1 cellular context compared by ENCODE assay signal in the genomic region with DNA sequence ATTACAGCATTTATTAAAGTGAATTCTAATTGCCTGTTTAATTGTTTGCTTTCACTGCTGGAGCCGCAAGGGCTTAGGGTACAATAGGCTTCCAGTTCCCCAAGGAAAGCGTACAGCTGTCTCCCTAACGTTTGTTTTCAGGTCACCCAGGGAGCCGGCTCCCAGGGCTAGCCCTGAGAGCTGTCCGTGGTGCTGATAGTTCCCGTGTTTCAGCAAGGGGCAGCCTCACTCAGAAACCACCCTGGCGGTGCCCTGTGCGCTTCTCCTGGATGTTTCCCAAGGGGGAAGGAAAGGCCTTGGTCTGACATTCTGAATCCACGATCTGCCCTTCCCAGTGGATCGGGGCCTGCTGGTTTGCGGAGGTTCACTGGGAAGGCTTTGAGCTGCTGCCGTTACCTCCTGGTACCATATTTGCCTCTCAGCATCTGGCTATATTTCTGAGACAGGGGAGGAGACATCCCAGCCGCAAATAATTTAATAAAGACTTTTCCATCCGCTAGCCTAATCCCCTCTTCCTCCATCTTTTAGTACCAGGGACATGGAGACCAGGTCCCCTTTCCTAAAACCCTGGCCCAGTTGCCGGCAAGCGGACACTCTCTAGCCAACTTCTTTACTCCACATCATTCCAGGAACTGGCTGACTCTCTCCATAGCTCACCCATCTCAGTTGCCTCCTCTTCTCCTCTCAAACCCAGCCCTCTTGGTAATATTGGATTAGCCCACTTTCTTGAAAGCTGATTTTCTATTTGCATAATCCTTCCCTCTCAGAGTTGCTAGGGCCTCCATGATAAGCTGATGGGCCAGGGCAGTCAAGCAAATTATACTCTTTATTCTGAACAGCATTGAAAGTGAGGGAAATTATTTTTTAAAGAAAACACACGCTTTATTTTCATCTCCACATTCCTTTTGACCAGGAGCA.
TF ChIP-seq lines count a peak whose summit lies in the region.

No MANE protein-coding gene starts in this region.

TF ChIP-seq in HepG2, 621 proteins besides CTCF, POLR2A, EP300 and RAD21 (continued from another document and continues in another):
- TF ChIP-seq, protein P1, sequence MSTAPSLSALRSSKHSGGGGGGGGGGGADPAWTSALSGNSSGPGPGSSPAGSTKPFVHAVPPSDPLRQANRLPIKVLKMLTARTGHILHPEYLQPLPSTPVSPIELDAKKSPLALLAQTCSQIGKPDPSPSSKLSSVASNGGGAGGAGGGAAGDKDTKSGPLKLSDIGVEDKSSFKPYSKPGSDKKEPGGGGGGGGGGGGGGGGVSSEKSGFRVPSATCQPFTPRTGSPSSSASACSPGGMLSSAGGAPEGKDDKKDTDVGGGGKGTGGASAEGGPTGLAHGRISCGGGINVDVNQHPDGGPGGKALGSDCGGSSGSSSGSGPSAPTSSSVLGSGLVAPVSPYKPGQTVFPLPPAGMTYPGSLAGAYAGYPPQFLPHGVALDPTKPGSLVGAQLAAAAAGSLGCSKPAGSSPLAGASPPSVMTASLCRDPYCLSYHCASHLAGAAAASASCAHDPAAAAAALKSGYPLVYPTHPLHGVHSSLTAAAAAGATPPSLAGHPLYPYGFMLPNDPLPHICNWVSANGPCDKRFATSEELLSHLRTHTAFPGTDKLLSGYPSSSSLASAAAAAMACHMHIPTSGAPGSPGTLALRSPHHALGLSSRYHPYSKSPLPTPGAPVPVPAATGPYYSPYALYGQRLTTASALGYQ (CRISPR knock-in tag; IDR thresholded peaks at IDR 0.05) = no peak
- peak; percentile 66; the same call in 1 of the 2 replicates for TF ChIP-seq SATB2 (CRISPR knock-in tag; IDR thresholded peaks at IDR 0.05)
- no peak for TF ChIP-seq RXRA (CRISPR knock-in tag; IDR thresholded peaks at IDR 0.05)
- no peak for TF ChIP-seq PAX8 (CRISPR knock-in tag; IDR thresholded peaks at IDR 0.05; ENCODE audit: borderline replicate concordance)
- no peak for TF ChIP-seq ZNF138 (CRISPR knock-in tag; IDR thresholded peaks at IDR 0.05; ENCODE audit: low read depth)
- TF ChIP-seq, protein P2, sequence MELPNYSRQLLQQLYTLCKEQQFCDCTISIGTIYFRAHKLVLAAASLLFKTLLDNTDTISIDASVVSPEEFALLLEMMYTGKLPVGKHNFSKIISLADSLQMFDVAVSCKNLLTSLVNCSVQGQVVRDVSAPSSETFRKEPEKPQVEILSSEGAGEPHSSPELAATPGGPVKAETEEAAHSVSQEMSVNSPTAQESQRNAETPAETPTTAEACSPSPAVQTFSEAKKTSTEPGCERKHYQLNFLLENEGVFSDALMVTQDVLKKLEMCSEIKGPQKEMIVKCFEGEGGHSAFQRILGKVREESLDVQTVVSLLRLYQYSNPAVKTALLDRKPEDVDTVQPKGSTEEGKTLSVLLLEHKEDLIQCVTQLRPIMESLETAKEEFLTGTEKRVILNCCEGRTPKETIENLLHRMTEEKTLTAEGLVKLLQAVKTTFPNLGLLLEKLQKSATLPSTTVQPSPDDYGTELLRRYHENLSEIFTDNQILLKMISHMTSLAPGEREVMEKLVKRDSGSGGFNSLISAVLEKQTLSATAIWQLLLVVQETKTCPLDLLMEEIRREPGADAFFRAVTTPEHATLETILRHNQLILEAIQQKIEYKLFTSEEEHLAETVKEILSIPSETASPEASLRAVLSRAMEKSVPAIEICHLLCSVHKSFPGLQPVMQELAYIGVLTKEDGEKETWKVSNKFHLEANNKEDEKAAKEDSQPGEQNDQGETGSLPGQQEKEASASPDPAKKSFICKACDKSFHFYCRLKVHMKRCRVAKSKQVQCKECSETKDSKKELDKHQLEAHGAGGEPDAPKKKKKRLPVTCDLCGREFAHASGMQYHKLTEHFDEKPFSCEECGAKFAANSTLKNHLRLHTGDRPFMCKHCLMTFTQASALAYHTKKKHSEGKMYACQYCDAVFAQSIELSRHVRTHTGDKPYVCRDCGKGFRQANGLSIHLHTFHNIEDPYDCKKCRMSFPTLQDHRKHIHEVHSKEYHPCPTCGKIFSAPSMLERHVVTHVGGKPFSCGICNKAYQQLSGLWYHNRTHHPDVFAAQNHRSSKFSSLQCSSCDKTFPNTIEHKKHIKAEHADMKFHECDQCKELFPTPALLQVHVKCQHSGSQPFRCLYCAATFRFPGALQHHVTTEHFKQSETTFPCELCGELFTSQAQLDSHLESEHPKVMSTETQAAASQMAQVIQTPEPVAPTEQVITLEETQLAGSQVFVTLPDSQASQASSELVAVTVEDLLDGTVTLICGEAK (IDR thresholded peaks at IDR 0.05) = no peak
- TF ChIP-seq, protein P2 (CRISPR knock-in tag; IDR thresholded peaks at IDR 0.05) = no peak
- no peak for TF ChIP-seq NR2F6 (IDR thresholded peaks at IDR 0.05)
- TF ChIP-seq NR2F6 (CRISPR knock-in tag; IDR thresholded peaks at IDR 0.05) = no peak
- no peak for TF ChIP-seq ZNF30 (CRISPR knock-in tag; IDR thresholded peaks at IDR 0.05)
- TF ChIP-seq ZBTB8A (CRISPR knock-in tag; IDR thresholded peaks at IDR 0.05; ENCODE audit: borderline replicate concordance, low read depth) = no peak
- TF ChIP-seq ERF (CRISPR knock-in tag; IDR thresholded peaks at IDR 0.05) = peak; percentile 66; the same call in 1 of the 2 replicates
- TF ChIP-seq, protein P3, sequence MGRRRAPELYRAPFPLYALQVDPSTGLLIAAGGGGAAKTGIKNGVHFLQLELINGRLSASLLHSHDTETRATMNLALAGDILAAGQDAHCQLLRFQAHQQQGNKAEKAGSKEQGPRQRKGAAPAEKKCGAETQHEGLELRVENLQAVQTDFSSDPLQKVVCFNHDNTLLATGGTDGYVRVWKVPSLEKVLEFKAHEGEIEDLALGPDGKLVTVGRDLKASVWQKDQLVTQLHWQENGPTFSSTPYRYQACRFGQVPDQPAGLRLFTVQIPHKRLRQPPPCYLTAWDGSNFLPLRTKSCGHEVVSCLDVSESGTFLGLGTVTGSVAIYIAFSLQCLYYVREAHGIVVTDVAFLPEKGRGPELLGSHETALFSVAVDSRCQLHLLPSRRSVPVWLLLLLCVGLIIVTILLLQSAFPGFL (CRISPR knock-in tag; IDR thresholded peaks at IDR 0.05) = no peak
- 0 out of 2 replicates have a peak, but pooled peaks have one; percentile 58 for TF ChIP-seq ZSCAN9 (CRISPR knock-in tag; IDR thresholded peaks at IDR 0.05; ENCODE audit: borderline replicate concordance)
- TF ChIP-seq ZNF34 (CRISPR knock-in tag; IDR thresholded peaks at IDR 0.05; ENCODE audit: borderline replicate concordance) = no peak
- 0 out of 2 replicates have a peak, but pooled peaks have one; percentile 40 for TF ChIP-seq ZNF235 (CRISPR knock-in tag; IDR thresholded peaks at IDR 0.05; ENCODE audit: borderline replicate concordance)
- 0 out of 2 replicates have a peak, but pooled peaks have one; percentile 34 for TF ChIP-seq HOXD1 (CRISPR knock-in tag; IDR thresholded peaks at IDR 0.05)
- no peak for TF ChIP-seq MYNN (CRISPR knock-in tag; IDR thresholded peaks at IDR 0.05; ENCODE audit: low read depth)
- TF ChIP-seq, protein P4, sequence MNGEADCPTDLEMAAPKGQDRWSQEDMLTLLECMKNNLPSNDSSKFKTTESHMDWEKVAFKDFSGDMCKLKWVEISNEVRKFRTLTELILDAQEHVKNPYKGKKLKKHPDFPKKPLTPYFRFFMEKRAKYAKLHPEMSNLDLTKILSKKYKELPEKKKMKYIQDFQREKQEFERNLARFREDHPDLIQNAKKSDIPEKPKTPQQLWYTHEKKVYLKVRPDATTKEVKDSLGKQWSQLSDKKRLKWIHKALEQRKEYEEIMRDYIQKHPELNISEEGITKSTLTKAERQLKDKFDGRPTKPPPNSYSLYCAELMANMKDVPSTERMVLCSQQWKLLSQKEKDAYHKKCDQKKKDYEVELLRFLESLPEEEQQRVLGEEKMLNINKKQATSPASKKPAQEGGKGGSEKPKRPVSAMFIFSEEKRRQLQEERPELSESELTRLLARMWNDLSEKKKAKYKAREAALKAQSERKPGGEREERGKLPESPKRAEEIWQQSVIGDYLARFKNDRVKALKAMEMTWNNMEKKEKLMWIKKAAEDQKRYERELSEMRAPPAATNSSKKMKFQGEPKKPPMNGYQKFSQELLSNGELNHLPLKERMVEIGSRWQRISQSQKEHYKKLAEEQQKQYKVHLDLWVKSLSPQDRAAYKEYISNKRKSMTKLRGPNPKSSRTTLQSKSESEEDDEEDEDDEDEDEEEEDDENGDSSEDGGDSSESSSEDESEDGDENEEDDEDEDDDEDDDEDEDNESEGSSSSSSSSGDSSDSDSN (CRISPR knock-in tag; IDR thresholded peaks at IDR 0.05) = no peak
- no peak for TF ChIP-seq ZNF567 (CRISPR knock-in tag; IDR thresholded peaks at IDR 0.05; ENCODE audit: borderline replicate concordance)
- no peak for TF ChIP-seq ZNF713 (CRISPR knock-in tag; IDR thresholded peaks at IDR 0.05)
- TF ChIP-seq, protein P5, sequence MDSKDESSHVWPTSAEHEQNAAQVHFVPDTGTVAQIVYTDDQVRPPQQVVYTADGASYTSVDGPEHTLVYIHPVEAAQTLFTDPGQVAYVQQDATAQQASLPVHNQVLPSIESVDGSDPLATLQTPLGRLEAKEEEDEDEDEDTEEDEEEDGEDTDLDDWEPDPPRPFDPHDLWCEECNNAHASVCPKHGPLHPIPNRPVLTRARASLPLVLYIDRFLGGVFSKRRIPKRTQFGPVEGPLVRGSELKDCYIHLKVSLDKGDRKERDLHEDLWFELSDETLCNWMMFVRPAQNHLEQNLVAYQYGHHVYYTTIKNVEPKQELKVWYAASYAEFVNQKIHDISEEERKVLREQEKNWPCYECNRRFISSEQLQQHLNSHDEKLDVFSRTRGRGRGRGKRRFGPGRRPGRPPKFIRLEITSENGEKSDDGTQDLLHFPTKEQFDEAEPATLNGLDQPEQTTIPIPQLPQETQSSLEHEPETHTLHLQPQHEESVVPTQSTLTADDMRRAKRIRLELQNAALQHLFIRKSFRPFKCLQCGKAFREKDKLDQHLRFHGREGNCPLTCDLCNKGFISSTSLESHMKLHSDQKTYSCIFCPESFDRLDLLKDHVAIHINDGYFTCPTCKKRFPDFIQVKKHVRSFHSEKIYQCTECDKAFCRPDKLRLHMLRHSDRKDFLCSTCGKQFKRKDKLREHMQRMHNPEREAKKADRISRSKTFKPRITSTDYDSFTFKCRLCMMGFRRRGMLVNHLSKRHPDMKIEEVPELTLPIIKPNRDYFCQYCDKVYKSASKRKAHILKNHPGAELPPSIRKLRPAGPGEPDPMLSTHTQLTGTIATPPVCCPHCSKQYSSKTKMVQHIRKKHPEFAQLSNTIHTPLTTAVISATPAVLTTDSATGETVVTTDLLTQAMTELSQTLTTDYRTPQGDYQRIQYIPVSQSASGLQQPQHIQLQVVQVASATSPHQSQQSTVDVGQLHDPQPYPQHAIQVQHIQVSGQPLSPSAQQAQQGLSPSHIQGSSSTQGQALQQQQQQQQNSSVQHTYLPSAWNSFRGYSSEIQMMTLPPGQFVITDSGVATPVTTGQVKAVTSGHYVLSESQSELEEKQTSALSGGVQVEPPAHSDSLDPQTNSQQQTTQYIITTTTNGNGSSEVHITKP (CRISPR knock-in tag; IDR thresholded peaks at IDR 0.05; ENCODE audit: low read depth) = no peak
- no peak for TF ChIP-seq ZNF629 (CRISPR knock-in tag; conservative IDR thresholded peaks at IDR 0.05)
- TF ChIP-seq ZNF367 (CRISPR knock-in tag; IDR thresholded peaks at IDR 0.05; ENCODE audit: borderline replicate concordance) = peak; percentile 41; the same call in 1 of the 2 replicates
- no peak for TF ChIP-seq MED8 (CRISPR knock-in tag; IDR thresholded peaks at IDR 0.05; ENCODE audit: insufficient replicate concordance)
- TF ChIP-seq PRMT3 (CRISPR knock-in tag; IDR thresholded peaks at IDR 0.05; ENCODE audit: borderline replicate concordance, low read depth) = no peak
- TF ChIP-seq, protein P6, sequence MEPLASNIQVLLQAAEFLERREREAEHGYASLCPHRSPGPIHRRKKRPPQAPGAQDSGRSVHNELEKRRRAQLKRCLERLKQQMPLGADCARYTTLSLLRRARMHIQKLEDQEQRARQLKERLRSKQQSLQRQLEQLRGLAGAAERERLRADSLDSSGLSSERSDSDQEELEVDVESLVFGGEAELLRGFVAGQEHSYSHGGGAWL (CRISPR knock-in tag; IDR thresholded peaks at IDR 0.05) = peak; percentile 59; the same call in 1 of the 2 replicates
- TF ChIP-seq NFKB2 (CRISPR knock-in tag; IDR thresholded peaks at IDR 0.05; ENCODE audit: borderline replicate concordance) = peak; percentile 48; the same call in 1 of the 2 replicates
- no peak for TF ChIP-seq JUND (CRISPR knock-in tag; IDR thresholded peaks at IDR 0.05)
- TF ChIP-seq CHD2 (IDR thresholded peaks at IDR 0.05; ENCODE audit: low read depth, low read length) = no peak
- no peak for TF ChIP-seq KLF12 (CRISPR knock-in tag; IDR thresholded peaks at IDR 0.05; ENCODE audit: borderline replicate concordance)
- TF ChIP-seq, protein P7, sequence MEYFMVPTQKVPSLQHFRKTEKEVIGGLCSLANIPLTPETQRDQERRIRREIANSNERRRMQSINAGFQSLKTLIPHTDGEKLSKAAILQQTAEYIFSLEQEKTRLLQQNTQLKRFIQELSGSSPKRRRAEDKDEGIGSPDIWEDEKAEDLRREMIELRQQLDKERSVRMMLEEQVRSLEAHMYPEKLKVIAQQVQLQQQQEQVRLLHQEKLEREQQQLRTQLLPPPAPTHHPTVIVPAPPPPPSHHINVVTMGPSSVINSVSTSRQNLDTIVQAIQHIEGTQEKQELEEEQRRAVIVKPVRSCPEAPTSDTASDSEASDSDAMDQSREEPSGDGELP (IDR thresholded peaks at IDR 0.05; ENCODE audit: borderline replicate concordance, low read depth) = no peak
- TF ChIP-seq, protein P8, sequence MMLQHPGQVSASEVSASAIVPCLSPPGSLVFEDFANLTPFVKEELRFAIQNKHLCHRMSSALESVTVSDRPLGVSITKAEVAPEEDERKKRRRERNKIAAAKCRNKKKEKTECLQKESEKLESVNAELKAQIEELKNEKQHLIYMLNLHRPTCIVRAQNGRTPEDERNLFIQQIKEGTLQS (CRISPR knock-in tag; IDR thresholded peaks at IDR 0.05) = 0 out of 2 replicates have a peak, but pooled peaks have one; percentile 11
- TF ChIP-seq ZNF441 (CRISPR knock-in tag; IDR thresholded peaks at IDR 0.05; ENCODE audit: borderline replicate concordance) = 0 out of 2 replicates have a peak, but pooled peaks have one; percentile 76
